29 cellular contexts compared by ENCODE assay signal in the genomic region with DNA sequence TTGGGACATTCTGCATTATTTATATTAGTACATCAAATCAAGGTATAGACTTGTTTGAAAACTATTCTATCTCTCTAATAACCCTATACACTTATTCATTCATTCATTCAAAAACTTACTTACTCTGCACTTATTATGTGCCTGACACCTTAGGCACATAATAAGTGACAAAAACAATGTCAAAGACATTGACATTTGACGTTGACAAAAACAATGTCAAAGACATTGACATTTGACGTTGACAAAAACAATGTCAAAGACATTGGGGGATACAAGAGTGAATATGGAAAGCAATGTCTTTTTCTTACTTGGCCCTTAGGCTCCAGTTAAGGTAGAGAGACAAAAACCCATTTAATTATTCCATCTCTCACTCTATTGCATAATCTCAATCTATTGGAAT.
"Had no signal": no experiment of that assay in that cellular context is flagged by ENCODE, and none has a peak within 500 bp of the region (broad histone marks: within the 10 kb centered on the region; RNA-seq: fewer than 3 reads in every experiment).

No MANE protein-coding gene starts in this region.

- H3K9me3 Mint-ChIP-seq: stimulated activated memory B cell treated with anti-CD40 and anti-IgM and Interleukin-4, amounts not matched to agents 10 μg/mL and 1 μg/mL and 100 μg/mL, for 72 hours; stimulated activated naive B cell treated with anti-CD40 and anti-IgM and Interleukin-4, amounts not matched to agents 10 μg/mL and 1 μg/mL and 100 μg/mL, for 72 hours; type B pancreatic cell had no signal

- DNase-seq: stimulated activated CD4-positive, alpha-beta T cell treated with anti-CD3 and anti-CD28 coated beads, Interleukin-2, amount 100 ng/mL, for 48 hours; stimulated activated CD4-positive, alpha-beta T cell treated with anti-CD3 and anti-CD28 coated beads, Interleukin-4, amount 100 ng/mL, for 1 hour; stimulated activated CD4-positive, alpha-beta T cell treated with anti-CD3 and anti-CD28 coated beads, Interleukin-4, amount 100 ng/mL, for 24 hours; stimulated activated CD4-positive, alpha-beta T cell treated with anti-CD3 and anti-CD28 coated beads, Interleukin-4, amount 100 ng/mL, for 4 hours; stimulated activated CD8-positive, alpha-beta memory T cell treated with anti-CD3 and anti-CD28 coated beads, Interleukin-4, amount 100 ng/mL, for 48 hours; stimulated activated naive B cell treated with anti-CD40 and anti-IgM and Interleukin-4, amounts not matched to agents 10 μg/mL and 1 μg/mL and 100 μg/mL, for 72 hours; stimulated activated naive CD4-positive, alpha-beta T cell; stimulated activated naive CD4-positive, alpha-beta T cell treated with Interleukin-2 at 50 U/mL for 16 hours; stimulated activated naive CD8-positive, alpha-beta T cell treated with anti-CD3 and anti-CD28 coated beads, Interleukin-15, amount 100 ng/mL, for 72 hours; stimulated activated naive CD8-positive, alpha-beta T cell treated with anti-CD3 and anti-CD28 coated beads, Interleukin-15, Interleukin-2, amounts not matched to agents 100 U/mL and 50 U/mL, for 24 hours; stomach; substantia nigra; testis; thyroid gland; tibial artery; transverse colon; trophoblast cell; upper lobe of left lung; upper lobe of right lung; uterus had no signal

- H3K4me1 Mint-ChIP-seq: stimulated activated effector memory CD8-positive, alpha-beta T cell treated with anti-CD3 and anti-CD28 coated beads, Interleukin-12 subunit alpha, Interleukin-12 subunit beta, amount 100 ng/mL, for 72 hours; stimulated activated memory B cell treated with anti-CD40 and anti-IgM and Interleukin-4, amounts not matched to agents 10 μg/mL and 1 μg/mL and 100 μg/mL, for 72 hours; stimulated activated naive B cell treated with anti-CD40 and anti-IgM and Interleukin-4, amounts not matched to agents 10 μg/mL and 1 μg/mL and 100 μg/mL, for 72 hours; stimulated activated naive CD8-positive, alpha-beta T cell treated with anti-CD3 and anti-CD28 coated beads, Interleukin-15, amount 100 ng/mL, for 72 hours had no signal

- H3K27ac Mint-ChIP-seq: stimulated activated effector memory CD8-positive, alpha-beta T cell treated with anti-CD3 and anti-CD28 coated beads, Interleukin-12 subunit alpha, Interleukin-12 subunit beta, amount 100 ng/mL, for 72 hours; stimulated activated memory B cell treated with anti-CD40 and anti-IgM and Interleukin-4, amounts not matched to agents 10 μg/mL and 1 μg/mL and 100 μg/mL, for 72 hours; stimulated activated naive B cell treated with anti-CD40 and anti-IgM and Interleukin-4, amounts not matched to agents 10 μg/mL and 1 μg/mL and 100 μg/mL, for 72 hours; stimulated activated naive CD8-positive, alpha-beta T cell treated with anti-CD3 and anti-CD28 coated beads, Interleukin-15, amount 100 ng/mL, for 72 hours; stimulated activated naive CD8-positive, alpha-beta T cell treated with anti-CD3 and anti-CD28 coated beads, Interleukin-15, Interleukin-2, amounts not matched to agents 100 ng/mL and 50 ng/mL, for 24 hours; type B pancreatic cell had no signal

- ATAC-seq: stimulated activated effector memory CD8-positive, alpha-beta T cell treated with anti-CD3 and anti-CD28 coated beads, Interleukin-12 subunit alpha, Interleukin-12 subunit beta, amount 100 ng/mL, for 72 hours; stimulated activated memory B cell treated with anti-CD40 and anti-IgM and Interleukin-4, amounts not matched to agents 10 μg/mL and 1 μg/mL and 100 μg/mL, for 72 hours; stimulated activated naive B cell treated with anti-CD40 and anti-IgM and Interleukin-4, amounts not matched to agents 10 μg/mL and 1 μg/mL and 100 μg/mL, for 72 hours; stimulated activated naive CD8-positive, alpha-beta T cell treated with anti-CD3 and anti-CD28 coated beads, Interleukin-15, amount 100 ng/mL, for 72 hours; stimulated activated naive CD8-positive, alpha-beta T cell treated with anti-CD3 and anti-CD28 coated beads, Interleukin-15, Interleukin-2, amounts not matched to agents 100 U/mL and 50 U/mL, for 24 hours; upper lobe of right lung had no signal

- H3K4me1 ChIP-seq: stomach, suprapubic skin, testis, thyroid gland, tibial artery, tibial nerve, transverse colon, upper lobe of left lung, upper lobe of right lung, uterus, vagina had no signal

- H3K36me3 ChIP-seq: stomach, suprapubic skin, thoracic aorta, thyroid gland, tibial artery, tibial nerve, transverse colon, upper lobe of left lung, upper lobe of right lung, uterus, vagina had no signal

- FAIRE-seq: urothelium cell line had no signal

- H3K27me3 ChIP-seq: stomach, suprapubic skin, testis, thyroid gland, tibial artery, tibial nerve, transverse colon, upper lobe of left lung, upper lobe of right lung, uterus, vagina had no signal

- H3K4me3 ChIP-seq: stomach, suprapubic skin, testis, thoracic aorta, thyroid gland, tibial artery, tibial nerve, transverse colon, upper lobe of left lung, upper lobe of right lung, uterus, vagina had no signal

- H3K27me3 Mint-ChIP-seq: stimulated activated memory B cell treated with anti-CD40 and anti-IgM and Interleukin-4, amounts not matched to agents 10 μg/mL and 1 μg/mL and 100 μg/mL, for 72 hours; stimulated activated naive B cell treated with anti-CD40 and anti-IgM and Interleukin-4, amounts not matched to agents 10 μg/mL and 1 μg/mL and 100 μg/mL, for 72 hours; stimulated activated naive CD8-positive, alpha-beta T cell treated with anti-CD3 and anti-CD28 coated beads, Interleukin-15, amount 100 ng/mL, for 72 hours; stimulated activated naive CD8-positive, alpha-beta T cell treated with anti-CD3 and anti-CD28 coated beads, Interleukin-15, Interleukin-2, amounts not matched to agents 100 ng/mL and 50 ng/mL, for 24 hours had no signal

- H3K36me3 Mint-ChIP-seq: stimulated activated effector memory CD8-positive, alpha-beta T cell treated with anti-CD3 and anti-CD28 coated beads, Interleukin-12 subunit alpha, Interleukin-12 subunit beta, amount 100 ng/mL, for 72 hours; stimulated activated memory B cell treated with anti-CD40 and anti-IgM and Interleukin-4, amounts not matched to agents 10 μg/mL and 1 μg/mL and 100 μg/mL, for 72 hours; stimulated activated naive B cell treated with anti-CD40 and anti-IgM and Interleukin-4, amounts not matched to agents 10 μg/mL and 1 μg/mL and 100 μg/mL, for 72 hours; type B pancreatic cell had no signal

- H3K9me3 ChIP-seq: stomach, suprapubic skin, testis, thoracic aorta, thyroid gland, tibial artery, tibial nerve, transverse colon, upper lobe of left lung, upper lobe of right lung, uterus, vagina had no signal

- H3K4me3 Mint-ChIP-seq: stimulated activated effector memory CD8-positive, alpha-beta T cell treated with anti-CD3 and anti-CD28 coated beads, Interleukin-12 subunit alpha, Interleukin-12 subunit beta, amount 100 ng/mL, for 72 hours; stimulated activated memory B cell treated with anti-CD40 and anti-IgM and Interleukin-4, amounts not matched to agents 10 μg/mL and 1 μg/mL and 100 μg/mL, for 72 hours; stimulated activated naive B cell treated with anti-CD40 and anti-IgM and Interleukin-4, amounts not matched to agents 10 μg/mL and 1 μg/mL and 100 μg/mL, for 72 hours; stimulated activated naive CD8-positive, alpha-beta T cell treated with anti-CD3 and anti-CD28 coated beads, Interleukin-15, amount 100 ng/mL, for 72 hours; stimulated activated naive CD8-positive, alpha-beta T cell treated with anti-CD3 and anti-CD28 coated beads, Interleukin-15, Interleukin-2, amounts not matched to agents 100 ng/mL and 50 ng/mL, for 24 hours; type B pancreatic cell had no signal

- H3K27ac ChIP-seq: stomach, suprapubic skin, testis, thoracic aorta, thyroid gland, tibial artery, tibial nerve, transverse colon, upper lobe of left lung, upper lobe of right lung, uterus, vagina had no signal
